ENCODE assay signal across 8 cellular contexts in the genomic region with DNA sequence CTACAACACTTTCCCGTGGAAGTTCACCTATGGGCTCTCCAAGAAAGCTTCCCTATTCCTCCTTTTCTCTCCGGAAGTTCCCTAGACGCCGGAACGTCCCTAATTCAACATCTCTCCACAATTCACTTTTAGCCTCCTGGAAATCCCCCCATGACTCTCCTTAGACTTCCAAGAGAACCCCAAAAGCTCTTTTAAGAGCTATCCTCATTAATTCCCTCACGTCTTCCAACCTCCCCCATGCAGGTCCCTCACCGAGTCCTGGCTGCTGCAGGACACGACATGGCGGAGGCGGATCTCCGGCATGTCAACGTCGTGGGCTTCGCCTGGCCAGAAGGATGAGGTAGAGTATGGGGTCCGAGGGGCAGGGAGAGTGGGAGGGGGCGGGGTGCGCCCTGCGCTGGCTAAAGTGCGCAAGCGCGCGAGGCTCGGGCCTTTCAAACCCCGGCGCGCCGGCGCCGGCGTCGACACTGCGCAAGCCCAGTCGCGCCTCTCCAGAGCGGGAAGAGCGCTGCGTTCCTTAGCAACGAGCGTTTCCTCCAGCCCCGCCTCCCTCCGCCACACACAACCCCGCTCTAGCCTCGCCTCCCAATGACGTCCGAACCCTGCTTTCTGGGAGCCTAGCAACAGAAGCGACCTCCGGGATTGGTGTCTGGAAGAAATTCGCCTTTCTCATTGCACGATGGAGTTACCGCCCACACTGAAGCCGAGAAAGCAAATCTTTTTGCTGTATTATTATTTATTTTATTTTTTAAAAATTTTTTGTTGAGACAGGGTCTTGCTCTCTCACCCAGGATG. TPM values are rescaled to one million over a fixed set of nuclear protein-coding genes. Genes with fewer than 3 reads are reported as not detected.
DNase-seq lines count a peak whose midpoint lies in the region; ATAC-seq, FAIRE-seq and TF ChIP-seq lines count a peak whose summit lies in the region.

Gene PINLYP, plus strand, starts transcription at position 646 of the 795 bp plus-strand sequence. CDS start 1,391 bp downstream, outside the sequence.
Gene XRCC1, minus strand, starts transcription at position 372 of the 795 bp plus-strand sequence. Its CDS starts 69 bp downstream, at position 303.

- H3K4me2 ChIP-seq in smooth muscle cell = peak within 1 kb of the TSS; percentile 100

- H3K27ac ChIP-seq in ACC112 (ENCODE audit: low read depth, low read length) (peak within 1 kb of the TSS; percentile 79), smooth muscle cell (ENCODE audit: low read depth) (peak within 1 kb of the TSS; percentile 89)

- peak within 1 kb of the TSS; percentile 98 for H3K9ac ChIP-seq in smooth muscle cell (ENCODE audit: low read depth)

- H3K36me3 ChIP-seq in ACC112 (ENCODE audit: insufficient read depth, low read length) = 0 out of 2 replicates have a peak, but pooled peaks cover 3% of the 10 kb centered on the region
- H3K36me3 ChIP-seq in bronchial epithelial cell (ENCODE audit: control insufficient read depth, insufficient read depth, low read length) = peaks cover 1% of the 10 kb centered on the region
- no peaks in the 10 kb centered on the region for H3K36me3 ChIP-seq in smooth muscle cell (ENCODE audit: low read depth)

- H3K79me2 ChIP-seq in ACC112 (ENCODE audit: control insufficient read depth, insufficient read depth, low read length, unreplicated experiment) = peaks cover 18% of the 10 kb centered on the region
- H3K79me2 ChIP-seq in smooth muscle cell (ENCODE audit: low read depth) = peaks cover 15% of the 10 kb centered on the region

- peak within 1 kb of the TSS; percentile 100 for H3K4me3 ChIP-seq in ACC112 (ENCODE audit: low read depth, low read length)
- H3K4me3 ChIP-seq in WI38 (ENCODE audit: low read depth, low read length) = peak within 1 kb of the TSS; percentile 95
- H3K4me3 ChIP-seq in bronchial epithelial cell (ENCODE audit: low read depth, low read length) = peak within 1 kb of the TSS; percentile 91
- H3K4me3 ChIP-seq in smooth muscle cell = peak within 1 kb of the TSS; percentile 94

- H3K4me1 ChIP-seq in ACC112 (ENCODE audit: control insufficient read depth, insufficient read depth, low read length, unreplicated experiment) (peaks cover 3% of the 10 kb centered on the region), smooth muscle cell (ENCODE audit: low read depth) (peaks cover 10% of the 10 kb centered on the region)

- H3F3A ChIP-seq in smooth muscle cell (ENCODE audit: low read depth) = no peaks in the 10 kb centered on the region

- H3K27me3 ChIP-seq in ACC112 (ENCODE audit: insufficient read depth, low read length) (no peaks in the 10 kb centered on the region), bronchial epithelial cell (ENCODE audit: control insufficient read depth, insufficient read depth, low read length) (no peaks in the 10 kb centered on the region), smooth muscle cell (ENCODE audit: low read depth) (no peaks in the 10 kb centered on the region)

- H2AFZ ChIP-seq in ACC112 (ENCODE audit: low read length, unreplicated experiment) (peak within 1 kb of the TSS; percentile 98), smooth muscle cell (ENCODE audit: low read depth) (peak within 1 kb of the TSS; percentile 97)

- no peak for FAIRE-seq in bronchial epithelial cell (lab: Jason Lieb, UNC)

- ATAC-seq in GM18870 (IDR thresholded peaks at IDR 0.05; ENCODE audit: unreplicated experiment) = peak; percentile 73
- ATAC-seq in HG03135 (IDR thresholded peaks at IDR 0.05; ENCODE audit: unreplicated experiment) = peak; percentile 97

- H4K20me1 ChIP-seq in smooth muscle cell (ENCODE audit: low read depth) = no peaks in the 10 kb centered on the region

- no peaks in the 10 kb centered on the region for H3K9me3 ChIP-seq in smooth muscle cell (replicated peaks; ENCODE audit: low read depth)

- TF ChIP-seq CTCF in WI38 (IDR thresholded peaks at IDR 0.05; ENCODE audit: low read depth, low read length) = no peak
- TF ChIP-seq CTCF in bronchial epithelial cell (IDR thresholded peaks at IDR 0.05; ENCODE audit: insufficient read depth, low read length, severe bottlenecking) = no peak
- TF ChIP-seq CTCF in smooth muscle cell (IDR thresholded peaks at IDR 0.05; ENCODE audit: borderline replicate concordance, insufficient read depth, poor library complexity, severe bottlenecking) = no peak

- 1% methylated on average over 27 of the region's 51 CpGs for WGBS in smooth muscle cell (ENCODE audit: low lambda C conversion rate)

- peak; percentile 98 for DNase-seq in NCI-H2196 treated with DMSO at 0.1 percent for 48 hours (lab: John Stamatoyannopoulos, UW; ENCODE audit: unreplicated experiment)
- peak; percentile 96 for DNase-seq in bronchial epithelial cell (ENCODE audit: low read depth)
- peak; percentile 98 for DNase-seq in iPS-NIHi7 (ENCODE audit: extremely low spot score)
- peak; percentile 86 for DNase-seq in smooth muscle cell (lab: John Stamatoyannopoulos, UW; ENCODE audit: unreplicated experiment)

RNA-seq across cellular contexts. Expression of gene PINLYP, which starts in this region (rescaled TPM):
- 0.53 and 0.64 TPM in 2 replicates for total RNA-seq in bronchial epithelial cell
- total RNA-seq in smooth muscle cell = 1.7 and 5.5 TPM in 2 replicates
- 2.2 and 8.3 TPM in 2 replicates for polyA plus RNA-seq in smooth muscle cell

RNA-seq across cellular contexts. Expression of gene XRCC1, which starts in this region (rescaled TPM):
- total RNA-seq in bronchial epithelial cell (8.3 and 10.5 TPM in 2 replicates), smooth muscle cell (19.0 and 24.9 TPM in 2 replicates)
- polyA plus RNA-seq in smooth muscle cell = 35.1 and 43.0 TPM in 2 replicates

Comparison
In these comparisons a context has a peak if more than half of its experiments do, and no peak if none do; other contexts are left out.
1. Peak in every context shown above with its lines: DNase-seq, ATAC-seq, H3K4me3 ChIP-seq and H3K27ac ChIP-seq.